1 cellular context compared by ENCODE assay signal in genomic region chr9:2367970-2368369, GRCh38.
TF ChIP-seq lines count a peak whose summit lies in the region.

No MANE protein-coding gene starts in this region.

TF ChIP-seq in SK-N-SH, 30 proteins besides CTCF, POLR2A, EP300 and RAD21 (continued from another document):
- TF ChIP-seq PBX3 (IDR thresholded peaks at IDR 0.05), result no peak
TF ChIP-seq in SK-N-SH: peak in this region for 0.
